In the genomic region with DNA sequence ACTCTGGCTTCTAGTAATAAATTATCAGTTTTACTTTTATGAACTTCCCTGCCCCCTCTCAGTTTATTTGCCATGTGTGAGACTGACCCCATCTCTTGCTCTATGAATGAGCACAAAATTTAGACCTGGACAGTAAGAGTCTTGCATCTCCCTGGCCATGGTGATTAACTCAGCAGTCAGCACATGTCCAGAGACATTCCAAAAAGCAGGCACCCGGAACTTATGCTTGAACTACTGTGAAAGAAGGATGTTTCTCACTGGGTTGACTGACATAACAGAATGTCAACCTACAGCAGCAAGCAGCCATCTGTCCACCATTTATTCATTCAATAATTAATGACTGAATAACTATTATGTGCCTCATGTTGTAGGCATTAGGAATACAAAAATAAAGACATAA, we compare ENCODE assay signal across 33 cellular contexts. TPM values are rescaled to one million over a fixed set of nuclear protein-coding genes. Genes with fewer than 3 reads are reported as not detected.
"Had no signal": no experiment of that assay in that cellular context is flagged by ENCODE, and none has a peak within 500 bp of the region (broad histone marks: within the 10 kb centered on the region; RNA-seq: fewer than 3 reads in every experiment).

No MANE protein-coding gene starts in this region.

- H3K4me1 Mint-ChIP-seq: activated naive CD4-positive, alpha-beta T cell treated with anti-CD3 and anti-CD28 coated beads, Interleukin-2, amount 10 ng/mL, durations not matched to agents 7 days and 5 days; activated naive CD8-positive, alpha-beta T cell treated with anti-CD3 and anti-CD28 coated beads, Interleukin-2, amount 10 ng/mL, durations not matched to agents 7 days and 5 days; immature natural killer cell; naive thymus-derived CD4-positive, alpha-beta T cell; stimulated activated naive B cell treated with anti-CD40 and anti-IgM and Interleukin-4, amounts not matched to agents 10 μg/mL and 1 μg/mL and 100 μg/mL, for 72 hours; T-helper 17 cell had no signal

- H3K9me3 ChIP-seq: gastrocnemius medialis, left ventricle myocardium inferior, pancreas, prostate gland, tibial nerve had no signal

- H3K27me3 ChIP-seq: brain microvascular endothelial cell, dorsolateral prefrontal cortex, gastrocnemius medialis, pancreas, tibial nerve had no signal

- ATAC-seq: activated CD4-positive, CD25-positive, alpha-beta regulatory T cell treated with anti-CD3 and anti-CD28 coated beads, Interleukin-2, amount 50 U/mL, for 24 hours; gastrocnemius medialis; naive thymus-derived CD4-positive, alpha-beta T cell; pancreas; stimulated activated naive B cell treated with anti-CD40 and anti-IgM and Interleukin-4, amounts not matched to agents 10 μg/mL and 1 μg/mL and 100 μg/mL, for 72 hours; T-helper 17 cell had no signal

- H3K27ac Mint-ChIP-seq: activated CD4-positive, alpha-beta memory T cell treated with anti-CD3 and anti-CD28 coated beads for 36 hours; activated naive CD4-positive, alpha-beta T cell treated with anti-CD3 and anti-CD28 coated beads, Interleukin-2, amount 10 ng/mL, durations not matched to agents 7 days and 5 days; activated naive CD8-positive, alpha-beta T cell treated with anti-CD3 and anti-CD28 coated beads, Interleukin-2, amount 10 ng/mL, durations not matched to agents 7 days and 5 days; activated T-helper 1 cell treated with anti-CD3 and anti-CD28 coated beads, Interleukin-12 subunit alpha, Interleukin-12 subunit beta, Interleukin-2, Interleukin-4 antibody, amounts not matched to agents 30 ng/mL and 10 ng/mL and 1 ng/mL, durations not matched to agents 14 hours and 24 hours and 36 hours; immature natural killer cell; mesothelial cell of epicardium; naive thymus-derived CD4-positive, alpha-beta T cell; stimulated activated naive B cell treated with anti-CD40 and anti-IgM and Interleukin-4, amounts not matched to agents 10 μg/mL and 1 μg/mL and 100 μg/mL, for 72 hours; T-helper 17 cell had no signal

- H3K9me3 Mint-ChIP-seq: activated CD4-positive, alpha-beta memory T cell treated with anti-CD3 and anti-CD28 coated beads for 36 hours; activated naive CD4-positive, alpha-beta T cell treated with anti-CD3 and anti-CD28 coated beads, Interleukin-2, amount 10 ng/mL, durations not matched to agents 7 days and 5 days; activated naive CD8-positive, alpha-beta T cell treated with anti-CD3 and anti-CD28 coated beads, Interleukin-2, amount 10 ng/mL, durations not matched to agents 7 days and 5 days; activated T-helper 1 cell treated with anti-CD3 and anti-CD28 coated beads, Interleukin-12 subunit alpha, Interleukin-12 subunit beta, Interleukin-2, Interleukin-4 antibody, amounts not matched to agents 30 ng/mL and 10 ng/mL and 1 ng/mL, durations not matched to agents 14 hours and 24 hours and 36 hours; mesothelial cell of epicardium; stimulated activated naive B cell treated with anti-CD40 and anti-IgM and Interleukin-4, amounts not matched to agents 10 μg/mL and 1 μg/mL and 100 μg/mL, for 72 hours had no signal

- DNase-seq: activated CD4-positive, alpha-beta memory T cell treated with anti-CD3 and anti-CD28 coated beads for 36 hours; activated CD4-positive, alpha-beta T cell treated with anti-CD3 and anti-CD28 coated beads for 48 hours; activated CD8-positive, alpha-beta memory T cell treated with anti-CD3 and anti-CD28 coated beads, Interleukin-2, amount 50 U/mL, for 4 hours; activated effector memory CD4-positive, alpha-beta T cell treated with anti-CD3 and anti-CD28 coated beads, Interleukin-2, amount 50 U/mL, for 16 hours; activated naive CD4-positive, alpha-beta T cell treated with anti-CD3 and anti-CD28 coated beads, Interleukin-2, amount 10 ng/mL, durations not matched to agents 7 days and 5 days; activated naive CD8-positive, alpha-beta T cell treated with anti-CD3 and anti-CD28 coated beads, Interleukin-2, amount 10 ng/mL, durations not matched to agents 7 days and 5 days; activated T-cell treated with anti-CD3 and anti-CD28 coated beads, Interleukin-2, amount 50 U/mL, for 1 hour; brain microvascular endothelial cell; dorsolateral prefrontal cortex; effector memory CD4-positive, alpha-beta T cell; erythroblast; gastrocnemius medialis; head of caudate nucleus; hippocampal formation; immature natural killer cell; kidney; left ventricle myocardium inferior; naive thymus-derived CD4-positive, alpha-beta T cell; nucleus accumbens; pancreas; stimulated activated CD4-positive, alpha-beta T cell treated with anti-CD3 and anti-CD28 coated beads, Interleukin-15, amount 100 ng/mL, for 24 hours; stimulated activated CD4-positive, alpha-beta T cell treated with anti-CD3 and anti-CD28 coated beads, Interleukin-2, amount 100 ng/mL, for 24 hours; stimulated activated naive B cell treated with anti-CD40 and anti-IgM and Interleukin-4, amounts not matched to agents 10 μg/mL and 1 μg/mL and 100 μg/mL, for 72 hours; T-helper 17 cell; T1000; WERI-Rb-1 had no signal

- H3K4me3 Mint-ChIP-seq: activated CD4-positive, alpha-beta memory T cell treated with anti-CD3 and anti-CD28 coated beads for 36 hours; activated naive CD4-positive, alpha-beta T cell treated with anti-CD3 and anti-CD28 coated beads, Interleukin-2, amount 10 ng/mL, durations not matched to agents 7 days and 5 days; activated naive CD8-positive, alpha-beta T cell treated with anti-CD3 and anti-CD28 coated beads, Interleukin-2, amount 10 ng/mL, durations not matched to agents 7 days and 5 days; activated T-helper 1 cell treated with anti-CD3 and anti-CD28 coated beads, Interleukin-12 subunit alpha, Interleukin-12 subunit beta, Interleukin-2, Interleukin-4 antibody, amounts not matched to agents 30 ng/mL and 10 ng/mL and 1 ng/mL, durations not matched to agents 14 hours and 24 hours and 36 hours; immature natural killer cell; mesothelial cell of epicardium; naive thymus-derived CD4-positive, alpha-beta T cell; stimulated activated naive B cell treated with anti-CD40 and anti-IgM and Interleukin-4, amounts not matched to agents 10 μg/mL and 1 μg/mL and 100 μg/mL, for 72 hours; T-helper 17 cell had no signal

- H3K27ac ChIP-seq: brain microvascular endothelial cell, coronary artery, dorsolateral prefrontal cortex, gastrocnemius medialis, left ventricle myocardium inferior, pancreas, prostate gland, tibial nerve, WERI-Rb-1 had no signal

- H3K36me3 ChIP-seq: brain microvascular endothelial cell, gastrocnemius medialis, left ventricle myocardium inferior, pancreas, prostate gland, WERI-Rb-1 had no signal

- H3K27me3 Mint-ChIP-seq: activated CD4-positive, alpha-beta memory T cell treated with anti-CD3 and anti-CD28 coated beads for 36 hours; activated naive CD4-positive, alpha-beta T cell treated with anti-CD3 and anti-CD28 coated beads, Interleukin-2, amount 10 ng/mL, durations not matched to agents 7 days and 5 days; activated naive CD8-positive, alpha-beta T cell treated with anti-CD3 and anti-CD28 coated beads, Interleukin-2, amount 10 ng/mL, durations not matched to agents 7 days and 5 days; naive thymus-derived CD4-positive, alpha-beta T cell; stimulated activated naive B cell treated with anti-CD40 and anti-IgM and Interleukin-4, amounts not matched to agents 10 μg/mL and 1 μg/mL and 100 μg/mL, for 72 hours; T-helper 17 cell had no signal

- H3K4me1 ChIP-seq: pancreas, prostate gland had no signal

- H3K4me3 ChIP-seq: coronary artery, dorsolateral prefrontal cortex, gastrocnemius medialis, left ventricle myocardium inferior, pancreas, prostate gland, tibial nerve had no signal

- H3K36me3 Mint-ChIP-seq: activated CD4-positive, alpha-beta memory T cell treated with anti-CD3 and anti-CD28 coated beads for 36 hours; activated naive CD4-positive, alpha-beta T cell treated with anti-CD3 and anti-CD28 coated beads, Interleukin-2, amount 10 ng/mL, durations not matched to agents 7 days and 5 days; activated naive CD8-positive, alpha-beta T cell treated with anti-CD3 and anti-CD28 coated beads, Interleukin-2, amount 10 ng/mL, durations not matched to agents 7 days and 5 days; immature natural killer cell; mesothelial cell of epicardium; naive thymus-derived CD4-positive, alpha-beta T cell; stimulated activated naive B cell treated with anti-CD40 and anti-IgM and Interleukin-4, amounts not matched to agents 10 μg/mL and 1 μg/mL and 100 μg/mL, for 72 hours had no signal

RNA-seq across cellular contexts. Expression of gene SEC16B, which starts 11.3 kb away (rescaled TPM):
- total RNA-seq: activated CD4-positive, alpha-beta memory T cell treated with anti-CD3 and anti-CD28 coated beads for 36 hours; activated CD8-positive, alpha-beta memory T cell treated with anti-CD3 and anti-CD28 coated beads for 36 hours; activated T-helper 1 cell treated with anti-CD3 and anti-CD28 coated beads, Interleukin-12 subunit alpha, Interleukin-12 subunit beta, Interleukin-2, Interleukin-4 antibody, amounts not matched to agents 30 ng/mL and 10 ng/mL and 1 ng/mL, durations not matched to agents 14 hours and 24 hours and 36 hours; T-helper 17 cell had no signal
